In the genomic region with DNA sequence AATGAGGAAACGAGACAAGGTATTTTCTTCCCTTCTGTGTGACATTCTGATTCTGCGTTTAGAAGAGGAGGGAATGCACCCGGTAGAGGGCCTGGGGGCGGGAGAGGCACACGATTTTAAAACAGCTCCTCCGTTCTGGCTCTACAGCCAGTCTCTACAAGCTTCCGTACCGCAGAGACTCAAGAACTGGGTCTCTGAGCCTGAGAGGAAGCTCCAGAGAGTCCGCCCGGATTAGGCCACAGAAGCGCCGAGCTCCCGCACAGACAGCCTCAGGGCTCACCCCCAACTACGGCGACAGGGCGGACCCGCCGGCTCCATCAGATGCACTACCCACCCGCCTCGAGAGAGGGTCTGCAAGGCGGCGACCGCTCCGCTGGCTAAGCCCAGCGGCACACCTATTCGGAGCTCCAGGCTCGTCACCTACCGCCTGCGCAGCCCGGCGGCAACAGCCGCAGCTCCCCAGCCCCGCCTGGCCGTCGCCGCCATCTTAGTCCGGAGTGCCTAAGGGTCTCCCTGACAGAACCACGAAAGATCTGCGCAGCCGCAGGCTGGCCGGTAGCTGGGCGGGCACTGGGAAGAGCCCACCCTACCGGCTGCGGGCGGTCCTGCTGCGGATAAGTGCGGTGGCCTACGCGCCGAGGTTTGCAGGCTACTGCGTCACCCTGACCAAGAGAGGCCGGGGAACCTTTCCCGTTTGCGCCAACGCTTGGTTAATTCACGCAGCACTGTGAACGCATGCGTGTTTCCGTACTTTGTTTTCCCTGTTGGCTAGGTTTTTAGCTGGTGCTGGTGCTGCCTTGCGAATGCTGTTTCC, we compare ENCODE assay signal across 8 cellular contexts. TPM values are rescaled to one million over a fixed set of nuclear protein-coding genes. Genes with fewer than 3 reads are reported as not detected.
DNase-seq lines count a peak whose midpoint lies in the region; ATAC-seq, FAIRE-seq and TF ChIP-seq lines count a peak whose summit lies in the region.

A gene (minus strand): TSS at position 499 of the 814 bp plus-strand sequence. CDS start 13 bp downstream, at position 486.

- ATAC-seq in HG02852 (IDR thresholded peaks at IDR 0.05; ENCODE audit: unreplicated experiment) (peak; percentile 93), heart left ventricle (peak; percentile 97 to 99 (median 98)), upper lobe of right lung (peak; percentile 98)

- peak within 1 kb of the TSS; percentile 83 to 98 (median 96) for H3K27ac ChIP-seq in adrenal gland
- H3K27ac ChIP-seq in heart left ventricle: peak within 1 kb of the TSS; percentile 84 to 99 (median 96)
- H3K27ac ChIP-seq in upper lobe of right lung: peak within 1 kb of the TSS; percentile 96

- H3K36me3 ChIP-seq in adrenal gland (replicated peaks in 1 of 2) (no peaks in the 10 kb centered on the region), heart left ventricle (peaks cover 0 to 3% (median 0%) of the 10 kb centered on the region in 9 donors), upper lobe of right lung (no peaks in the 10 kb centered on the region)

- intact Hi-C loops in adrenal gland (cut with DNase I): no loop called here
- intact Hi-C loops in heart left ventricle (cut with DNase I): loop anchor here in 4 of 10 donors (5.0 kb wide), 3 partner anchors 40 to 205 kb away; a partner anchor contains a TSS
- intact Hi-C loops in posterior vena cava (cut with DNase I): loop anchor here in 1 of 2 donors (2.0 kb wide), 1 partner anchor 76 kb away; no protein-coding TSS in a partner anchor
- intact Hi-C loops in upper lobe of right lung (cut with DNase I): no loop called here

- H3K9me3 ChIP-seq in adrenal gland (replicated peaks in 1 of 3) (no peaks in the 10 kb centered on the region), heart left ventricle (no peaks in the 10 kb centered on the region), upper lobe of right lung (no peaks in the 10 kb centered on the region)

- H3K27me3 ChIP-seq in adrenal gland: no peaks in the 10 kb centered on the region
- no peaks in the 10 kb centered on the region for H3K27me3 ChIP-seq in heart left ventricle
- H3K27me3 ChIP-seq in upper lobe of right lung: no peaks in the 10 kb centered on the region

- TF ChIP-seq POLR2A in GM12892 (IDR thresholded peaks at IDR 0.05; ENCODE audit: low read depth, low read length): peak; percentile 96
- TF ChIP-seq POLR2A in adrenal gland (IDR thresholded peaks at IDR 0.05): peak; percentile 79 to 85
- TF ChIP-seq POLR2A in heart left ventricle (IDR thresholded peaks at IDR 0.05): peak in 1 of 2 donors; percentile 84

- DNase-seq in GM12892 (ENCODE audit: insufficient read length) (peak; percentile 97), NCI-H146 (lab: John Stamatoyannopoulos, UW) (peak; percentile 95), T-helper 1 cell (peak; percentile 71 to 93 (median 76)), adrenal gland (peak; percentile 92 to 97 (median 95)), heart left ventricle (peak; percentile 94 to 97 (median 96)), posterior vena cava (ENCODE audit: low spot score) (peak; percentile 98), upper lobe of right lung (peak; percentile 97)

- WGBS in adrenal gland, 4 donors: 0 to 1% (median 0%) methylated on average over 18 to 60 of the region's 60 CpGs
- WGBS in heart left ventricle, 4 donors: 0 to 2% (median 1%) methylated on average over 29 to 60 of the region's 60 CpGs

- peak within 1 kb of the TSS; percentile 11 to 78 (median 66) for H3K4me3 ChIP-seq in adrenal gland
- peak within 1 kb of the TSS; percentile 70 to 97 (median 84) for H3K4me3 ChIP-seq in heart left ventricle
- peak within 1 kb of the TSS; percentile 93 for H3K4me3 ChIP-seq in upper lobe of right lung

- peak; percentile 94 for FAIRE-seq in GM12892 (lab: Jason Lieb, UNC)

- peaks cover 16 to 27% of the 10 kb centered on the region in 2 donors for H3K4me1 ChIP-seq in adrenal gland (replicated peaks in 1 of 2)
- H3K4me1 ChIP-seq in heart left ventricle: peaks cover 5 to 37% (median 21%) of the 10 kb centered on the region in 12 donors
- peaks cover 13% of the 10 kb centered on the region for H3K4me1 ChIP-seq in upper lobe of right lung

- peak; percentile 60 to 86 (median 73) for TF ChIP-seq CTCF in adrenal gland (IDR thresholded peaks at IDR 0.05)
- peak; percentile 62 to 82 (median 75) for TF ChIP-seq CTCF in heart left ventricle (IDR thresholded peaks at IDR 0.05)
- TF ChIP-seq CTCF in upper lobe of right lung (IDR thresholded peaks at IDR 0.05): peak; percentile 68

RNA-seq across cellular contexts. Expression of the gene that starts here (rescaled TPM):
- 49.2 TPM for polyA plus RNA-seq in GM12892 (2012; ENCODE audit: missing spikeins)
- 100 to 1,000 TPM in 1 of 8 donors, 10 to 100 TPM in 7; 47.3 to 117 (median 53.7) TPM for total RNA-seq in adrenal gland
- 10 to 100 TPM; 55.3 to 85.8 (median 58.8) TPM for polyA plus RNA-seq in adrenal gland
- 100 to 1,000 TPM in 6 of 9 donors, 10 to 100 TPM in 3; 76.6 to 144 (median 110) TPM for total RNA-seq in heart left ventricle
- polyA plus RNA-seq in heart left ventricle: 100 to 1,000 TPM in 1 of 2 donors, 10 to 100 TPM in 1; 61.5 to 156 TPM
- total RNA-seq in posterior vena cava: 10 to 100 TPM; 35.3 to 44.0 TPM
- total RNA-seq in upper lobe of right lung: 42.9 TPM

Comparison
In these comparisons a context has a peak if more than half of its experiments do, and no peak if none do; other contexts are left out.
1. Peak in every context shown above with its lines: DNase-seq, ATAC-seq, H3K4me3 ChIP-seq and H3K27ac ChIP-seq.